In genomic region chr2:134261398-134262131, GRCh38 we compare ENCODE assay signal across 8 cellular contexts. TPM values are rescaled to one million over a fixed set of nuclear protein-coding genes. Genes with fewer than 3 reads are reported as not detected.
DNase-seq lines count a peak whose midpoint lies in the region; ATAC-seq and TF ChIP-seq lines count a peak whose summit lies in the region.

No MANE protein-coding gene starts in this region.

- peak overlapping the region; percentile 10 for H3K9ac ChIP-seq in smooth muscle cell (ENCODE audit: low read depth)

- ATAC-seq in Right ventricle myocardium inferior (peak; percentile 41), HG03432 (IDR thresholded peaks at IDR 0.05; ENCODE audit: unreplicated experiment) (peak; percentile 62)

- intact Hi-C loops in Right ventricle myocardium inferior (cut with DNase I) (loop anchor here (5.0 to 10.0 kb wide), 2 partner anchors 106 to 377 kb away; no protein-coding TSS in a partner anchor), cardiac septum (cut with DNase I) (loop anchor here (2.0 kb wide), 2 partner anchors 139 to 143 kb away; no protein-coding TSS in a partner anchor), adrenal gland (cut with DNase I) (no loop called here)

- H2AFZ ChIP-seq in smooth muscle cell (ENCODE audit: low read depth): no peak overlapping the region

- DNase-seq in Right ventricle myocardium inferior (ENCODE audit: missing footprints): no peak
- no peak for DNase-seq in cardiac septum (ENCODE audit: low spot score)
- DNase-seq in choroid plexus epithelial cell (ENCODE audit: low read depth): peak; percentile 29
- DNase-seq in smooth muscle cell (lab: John Stamatoyannopoulos, UW; ENCODE audit: unreplicated experiment): no peak
- no peak for DNase-seq in GM10266 (ENCODE audit: extremely low spot score)
- DNase-seq in stimulated activated CD4-positive, alpha-beta T cell treated with anti-CD3 and anti-CD28 coated beads, Interleukin-4, amount 100 ng/mL, for 4 hours: no peak
- no peak for DNase-seq in adrenal gland

- 82% methylated on average over 6 of the region's 6 CpGs for WGBS in smooth muscle cell (ENCODE audit: low lambda C conversion rate)
- 65 to 74% (median 70%) methylated on average over 5 to 6 of the region's 6 CpGs for whole genome bisulfite sequencing in adrenal gland, 4 donors

- no peak overlapping the region for H3K4me3 ChIP-seq in choroid plexus epithelial cell (ENCODE audit: low read depth, low read length)
- H3K4me3 ChIP-seq in smooth muscle cell: no peak overlapping the region
- no peak overlapping the region for H3K4me3 ChIP-seq in adrenal gland

- H4K20me1 ChIP-seq in smooth muscle cell (ENCODE audit: low read depth): no peaks in the 10 kb centered on the region

- H3K4me1 ChIP-seq in smooth muscle cell (ENCODE audit: low read depth): peaks cover 7% of the 10 kb centered on the region
- H3K4me1 ChIP-seq in adrenal gland (replicated peaks in 1 of 2): peaks cover 4 to 47% of the 10 kb centered on the region in 2 donors

- no peaks in the 10 kb centered on the region for H3F3A ChIP-seq in smooth muscle cell (ENCODE audit: low read depth)

- peak overlapping the region; percentile 79 for H3K4me2 ChIP-seq in smooth muscle cell

- TF ChIP-seq CTCF in choroid plexus epithelial cell (conservative IDR thresholded peaks at IDR 0.05; ENCODE audit: low read depth, low read length) (no peak), smooth muscle cell (IDR thresholded peaks at IDR 0.05; ENCODE audit: borderline replicate concordance, insufficient read depth, poor library complexity, severe bottlenecking) (no peak), GM10266 (IDR thresholded peaks at IDR 0.05; ENCODE audit: control insufficient read depth, insufficient read depth, low read depth, missing control alignments) (no peak), adrenal gland (IDR thresholded peaks at IDR 0.05) (no peak)

- no peaks in the 10 kb centered on the region for H3K27me3 ChIP-seq in smooth muscle cell (ENCODE audit: low read depth)
- no peaks in the 10 kb centered on the region for H3K27me3 ChIP-seq in adrenal gland

- H3K36me3 ChIP-seq in smooth muscle cell (ENCODE audit: low read depth) (no peaks in the 10 kb centered on the region), adrenal gland (replicated peaks in 1 of 2) (no peaks in the 10 kb centered on the region)

- H3K9me3 ChIP-seq in smooth muscle cell (replicated peaks; ENCODE audit: low read depth) (no peaks in the 10 kb centered on the region), adrenal gland (replicated peaks in 1 of 3) (no peaks in the 10 kb centered on the region)

- TF ChIP-seq POLR2A in adrenal gland (IDR thresholded peaks at IDR 0.05): no peak

- H3K27ac ChIP-seq in smooth muscle cell (ENCODE audit: low read depth): peak overlapping the region; percentile 84
- H3K27ac ChIP-seq in adrenal gland: no peak overlapping the region

- H3K79me2 ChIP-seq in smooth muscle cell (ENCODE audit: low read depth): peaks cover 3% of the 10 kb centered on the region

RNA-seq across cellular contexts. Expression of gene MGAT5, which starts 7.7 kb away (rescaled TPM):
- total RNA-seq in Right ventricle myocardium inferior: 92.3 TPM
- 75.3 TPM for total RNA-seq in cardiac septum
- 33.8 and 49.1 TPM in 2 replicates for total RNA-seq in smooth muscle cell
- 4.5 and 5.0 TPM in 2 replicates for polyA plus RNA-seq in smooth muscle cell
- 10 to 100 TPM; 27.9 to 47.9 (median 42.9) TPM for total RNA-seq in adrenal gland
- 10 to 100 TPM in 1 of 3 donors, 1 to 10 TPM in 2; 2.9 to 20.0 (median 3.6) TPM for polyA plus RNA-seq in adrenal gland

Comparison
In these comparisons a context has a peak if more than half of its experiments do, and no peak if none do; other contexts are left out.
1. intact Hi-C loops: an anchor here in Right ventricle myocardium inferior (5.0 to 10.0 kb wide) and cardiac septum (2.0 kb wide); none called in adrenal gland.